ENCODE assay signal across 26 cellular contexts in genomic region chr7:84654287-84654686, GRCh38.
DNase-seq lines count a peak whose midpoint lies in the region; ATAC-seq and TF ChIP-seq lines count a peak whose summit lies in the region.
"Had no signal": no experiment of that assay in that cellular context is flagged by ENCODE, and none has a peak within 500 bp of the region (broad histone marks: within the 10 kb centered on the region; RNA-seq: fewer than 3 reads in every experiment).

No MANE protein-coding gene starts in this region.

- peaks cover 0 to 20% (median 0%) of the 10 kb centered on the region in 4 donors for H3K4me1 ChIP-seq in esophagus muscularis mucosa
- no peaks in the 10 kb centered on the region for H3K4me1 ChIP-seq in left lung
- H3K4me1 ChIP-seq: BLaER1, Peyer's patch had no signal

- peak; percentile 3 to 42 for DNase-seq in NOMO-1 (lab: John Stamatoyannopoulos, UW; ENCODE audit: unreplicated experiment in 2 of 2)
- no peak for DNase-seq in NOMO-1 treated with dmso at 0.1 percent for 144 hours (lab: John Stamatoyannopoulos, UW; ENCODE audit: unreplicated experiment)
- DNase-seq in NCI-H2171 (lab: John Stamatoyannopoulos, UW), result peak; percentile 43
- DNase-seq in esophagus muscularis mucosa (ENCODE audit: extremely low spot score), result no peak
- DNase-seq in H4 (ENCODE audit: low spot score), result no peak
- DNase-seq in left lung, result no peak
- DNase-seq in iPS-NIHi7 (ENCODE audit: extremely low spot score), result no peak
- DNase-seq: 8988T; CD4-positive, CD25-positive, alpha-beta regulatory T cell; DMS153; DND-41; GOT3; IMR-90; MV-4-11; NCI-H1105; NCI-H1436 treated with DMSO at 0.1 percent for 48 hours; NCI-H187 treated with DMSO at 0.1 percent for 48 hours; NCI-H446; NCI-H526; NCI-H82; NK-92 treated with Interleukin-12 subunit alpha and Interleukin-12 subunit beta, amount 100 ng/mL, for 24 hours; Peyer's patch; SHP77 treated with DMSO at 0.1 percent for 48 hours had no signal

- no peak for TF ChIP-seq POLR2A in esophagus muscularis mucosa (IDR thresholded peaks at IDR 0.05; ENCODE audit: low read depth)

- H3K27ac ChIP-seq in esophagus muscularis mucosa (replicated peaks in 1 of 4) (no peak overlapping the region), left lung (no peak overlapping the region)
- H3K27ac ChIP-seq: BLaER1, KMS-11, Peyer's patch, SK-N-MC had no signal

- H3K9me3 ChIP-seq in esophagus muscularis mucosa (no peaks in the 10 kb centered on the region), left lung (no peaks in the 10 kb centered on the region)
- H3K9me3 ChIP-seq: BLaER1, Peyer's patch had no signal

- ATAC-seq in left lung, result no peak

- H3K4me3 ChIP-seq in esophagus muscularis mucosa (no peak overlapping the region), left lung (no peak overlapping the region)
- H3K4me3 ChIP-seq: BLaER1, Peyer's patch, SK-N-MC had no signal

- TF ChIP-seq EP300 in esophagus muscularis mucosa (IDR thresholded peaks at IDR 0.05), result peak; percentile 21

- no peaks in the 10 kb centered on the region for H3K36me3 ChIP-seq in esophagus muscularis mucosa
- H3K36me3 ChIP-seq in left lung, result no peaks in the 10 kb centered on the region
- H3K36me3 ChIP-seq: BLaER1, Peyer's patch had no signal

- intact Hi-C loops in esophagus muscularis mucosa (cut with DNase I), result no loop called here
- intact Hi-C loops in left lung (cut with DNase I), result no loop called here

- WGBS in esophagus muscularis mucosa, result 71% methylated on average over 1 of the region's 1 CpG

- TF ChIP-seq CTCF in esophagus muscularis mucosa (IDR thresholded peaks at IDR 0.05) (no peak), left lung (IDR thresholded peaks at IDR 0.05) (no peak)

- H3K27me3 ChIP-seq in esophagus muscularis mucosa (no peaks in the 10 kb centered on the region), left lung (no peaks in the 10 kb centered on the region)
- H3K27me3 ChIP-seq: BLaER1, Peyer's patch had no signal

Comparison
In these comparisons a context has a peak if more than half of its experiments do, and no peak if none do; other contexts are left out.
1. DNase-seq: peak in NOMO-1 (2 of 2) and NCI-H2171 (single experiment); none in NOMO-1 treated with dmso at 0.1 percent for 144 hours (single experiment), esophagus muscularis mucosa (single experiment), H4 (single experiment), left lung (0 of 2) and iPS-NIHi7 (single experiment).